In genomic region chr19:55248166-55248675, GRCh38 we compare ENCODE assay signal across 14 cellular contexts. TPM values are rescaled to one million over a fixed set of nuclear protein-coding genes. Genes with fewer than 3 reads are reported as not detected.
DNase-seq lines count a peak whose midpoint lies in the region; ATAC-seq, FAIRE-seq and TF ChIP-seq lines count a peak whose summit lies in the region.
"Had no signal": no experiment of that assay in that cellular context is flagged by ENCODE, and none has a peak within 500 bp of the region (broad histone marks: within the 10 kb centered on the region; RNA-seq: fewer than 3 reads in every experiment).

No MANE protein-coding gene starts in this region.

- peaks cover 6% of the 10 kb centered on the region for H3K9me1 ChIP-seq in keratinocyte (ENCODE audit: control insufficient read depth, extremely low read depth, insufficient read depth, low read length)

- H3K4me1 ChIP-seq in CD8-positive, alpha-beta T cell (ENCODE audit: insufficient read depth, low read length) = peaks cover 60% of the 10 kb centered on the region
- peaks cover 21% of the 10 kb centered on the region for H3K4me1 ChIP-seq in keratinocyte (ENCODE audit: control insufficient read depth, extremely low read depth, insufficient read depth, low read length)

- peak overlapping the region; percentile 32 for H3K27ac Mint-ChIP-seq in CD8-positive, alpha-beta T cell

- H3K27ac ChIP-seq in CD8-positive, alpha-beta T cell (ENCODE audit: low read depth, low read length) = no peak overlapping the region
- H3K27ac ChIP-seq in RWPE1 (peak overlapping the region; percentile 99), keratinocyte (ENCODE audit: control insufficient read depth, insufficient read depth, low read length) (peak overlapping the region; percentile 62)
- H3K27ac ChIP-seq: left lung had no signal

- no peak overlapping the region for H3K4me3 ChIP-seq in CD8-positive, alpha-beta T cell (ENCODE audit: low read depth, low read length)
- H3K4me3 ChIP-seq in keratinocyte (ENCODE audit: control insufficient read depth in 2 of 3, extremely low read depth in 1 of 3, insufficient read depth in 2 of 3, low read depth in 1 of 3, low read length in 3 of 3) = no peak overlapping the region
- H3K4me3 ChIP-seq: left lung had no signal

- POLR2A ChIA-PET in CD8-positive, alpha-beta T cell (lab: Charles Lee) = no interaction called here
- POLR2A ChIA-PET in RWPE1 (lab: Yijun Ruan, JAX; ENCODE audit: low non-redundant PET) = interaction anchor here (0.5 to 0.8 kb wide), 2 partner anchors 11 to 13 kb away, joined by 3 to 6 read pairs; partner anchors contain the start of gene PPP6R1

- CTCF ChIA-PET in CD8-positive, alpha-beta T cell (lab: Charles Lee) = interaction anchor here (1.1 kb wide), 1 partner anchor 50 kb away, joined by 3 read pairs; no protein-coding TSS in a partner anchor
- CTCF ChIA-PET in RWPE1 (lab: Yijun Ruan, JAX) = no interaction called here

- H3K4me2 ChIP-seq in keratinocyte (ENCODE audit: control insufficient read depth, extremely low read depth, insufficient read depth, low read depth, low read length) = no peak overlapping the region

- intact Hi-C loops in CD8-positive, alpha-beta T cell (cut with DNase I, micrococcal nuclease) = no loop called here

- peaks cover 53% of the 10 kb centered on the region for H3K36me3 Mint-ChIP-seq in CD8-positive, alpha-beta T cell

- H3K27me3 ChIP-seq in CD8-positive, alpha-beta T cell (ENCODE audit: insufficient read depth, low read length) = no peaks in the 10 kb centered on the region
- H3K27me3 ChIP-seq in keratinocyte (ENCODE audit: control insufficient read depth, extremely low read depth, insufficient read depth, low read length) = no peaks in the 10 kb centered on the region
- H3K27me3 ChIP-seq: left lung had no signal

- no peak for TF ChIP-seq CTCF in CD8-positive, alpha-beta T cell (IDR thresholded peaks at IDR 0.05)
- TF ChIP-seq CTCF in RWPE1 (conservative IDR thresholded peaks at IDR 0.05; ENCODE audit: low read depth) = no peak
- no peak for TF ChIP-seq CTCF in keratinocyte (optimal IDR thresholded peaks at IDR 0.05 in 1 of 3, IDR thresholded peaks at IDR 0.05 in 1 of 3, conservative IDR thresholded peaks at IDR 0.05 in 1 of 3; ENCODE audit: extremely low read depth in 1 of 3, insufficient read depth in 2 of 3, low read length in 3 of 3)

- peaks cover 48% of the 10 kb centered on the region for H3K4me1 Mint-ChIP-seq in CD8-positive, alpha-beta T cell (ENCODE audit: low read depth)

- H3K9me3 Mint-ChIP-seq in CD8-positive, alpha-beta T cell = no peaks in the 10 kb centered on the region
- H3K9me3 Mint-ChIP-seq: CD4-positive, CD25-positive, alpha-beta regulatory T cell had no signal

- H3K79me2 ChIP-seq in keratinocyte (ENCODE audit: control insufficient read depth, insufficient read depth, low read length) = peaks cover 76% of the 10 kb centered on the region

- no peak overlapping the region for H3K4me3 Mint-ChIP-seq in CD8-positive, alpha-beta T cell

- no peaks in the 10 kb centered on the region for H3K27me3 Mint-ChIP-seq in CD8-positive, alpha-beta T cell (ENCODE audit: low read depth)
- H3K27me3 Mint-ChIP-seq: CD4-positive, CD25-positive, alpha-beta regulatory T cell had no signal

- H3K9ac ChIP-seq in keratinocyte (ENCODE audit: control insufficient read depth, extremely low read depth, insufficient read depth, low read length) = no peak overlapping the region

- H4K20me1 ChIP-seq in keratinocyte (ENCODE audit: control insufficient read depth, extremely low read depth, insufficient read depth, low read length) = peaks cover 40% of the 10 kb centered on the region

- no peak for DNase-seq in CD8-positive, alpha-beta T cell
- DNase-seq in RWPE1 (ENCODE audit: low spot score) = no peak
- DNase-seq in keratinocyte (ENCODE audit: low read depth, low spot score) = no peak
- no peak for DNase-seq in mesenteric fat pad (ENCODE audit: low spot score)
- DNase-seq in NCI-H82 treated with DMSO at 0.1 percent for 48 hours (lab: John Stamatoyannopoulos, UW; ENCODE audit: unreplicated experiment) = no peak
- DNase-seq: CD4-positive, CD25-positive, alpha-beta regulatory T cell; head of caudate nucleus; NCI-H2107; stimulated activated CD4-positive, alpha-beta T cell treated with anti-CD3 and anti-CD28 coated beads, Interleukin-2, amount 100 ng/mL, for 48 hours had no signal

- peaks cover 37% of the 10 kb centered on the region for H3K36me3 ChIP-seq in CD8-positive, alpha-beta T cell (ENCODE audit: insufficient read depth, low read length)
- peaks cover 18 to 28% of the 10 kb centered on the region in 2 experiments for H3K36me3 ChIP-seq in keratinocyte (ENCODE audit: control insufficient read depth in 2 of 2, extremely low read depth in 1 of 2, insufficient read depth in 2 of 2, low read length in 2 of 2)

- no peak for ATAC-seq in CD8-positive, alpha-beta T cell
- ATAC-seq in GM18511 (IDR thresholded peaks at IDR 0.05; ENCODE audit: unreplicated experiment) = no peak

- no peak for FAIRE-seq in keratinocyte (lab: Jason Lieb, UNC)
- FAIRE-seq: endometrium had no signal

- H3K9me3 ChIP-seq in CD8-positive, alpha-beta T cell (ENCODE audit: low read length) = no peaks in the 10 kb centered on the region
- no peaks in the 10 kb centered on the region for H3K9me3 ChIP-seq in keratinocyte (ENCODE audit: control insufficient read depth, low read depth, low read length)
- H3K9me3 ChIP-seq: left lung had no signal

- no peak overlapping the region for H2AFZ ChIP-seq in keratinocyte (ENCODE audit: control insufficient read depth, low read length)

- dilution Hi-C loops in keratinocyte (cut with MboI; ENCODE audit: extremely low pct_ligation_motif_present, low sequenced_read_pairs) = no loop called here

RNA-seq across cellular contexts. Expression of gene PPP6R1, which starts 10.6 kb away (rescaled TPM):
- 100 to 1,000 TPM; 163 to 172 TPM for total RNA-seq in CD8-positive, alpha-beta T cell
- polyA plus RNA-seq in keratinocyte = 26.7 to 49.7 TPM (median 27.5 TPM) in 3 replicates
- 53.9 TPM for polyA plus RNA-seq in keratinocyte (2011; ENCODE audit: low read depth)
- 25.2 and 42.0 TPM in 2 replicates for polyA plus RNA-seq in keratinocyte (2011; cell fraction: cytosol; rRNA removed)
- 53.5 and 58.2 TPM in 2 replicates for polyA plus RNA-seq in keratinocyte (2011; cell fraction: nucleus; rRNA removed)
- 25.9 and 54.2 TPM in 2 replicates for polyA plus RNA-seq in keratinocyte (2012; ENCODE audit: low replicate concordance)
- 52.8 to 162 TPM (median 69.3 TPM) in 3 replicates for polyA minus RNA-seq in keratinocyte
- 82.3 TPM for polyA minus RNA-seq in keratinocyte (2011; cell fraction: cytosol; rRNA and poly(A)+ RNA removed)
- 45.9 and 47.5 TPM in 2 replicates for polyA minus RNA-seq in keratinocyte (2011; cell fraction: nucleus; rRNA and poly(A)+ RNA removed)
- 49.4 TPM for total RNA-seq in mesenteric fat pad

RNA-seq across cellular contexts. Expression of gene TMEM86B, which starts 19.7 kb away (rescaled TPM):
- total RNA-seq in CD8-positive, alpha-beta T cell = 1 to 10 TPM; 8.9 to 9.3 TPM
- 0.60 to 0.88 TPM (median 0.68 TPM) in 3 replicates for polyA plus RNA-seq in keratinocyte
- 1.1 TPM for polyA plus RNA-seq in keratinocyte (2011; ENCODE audit: low read depth)
- 0.24 and 0.49 TPM in 2 replicates for polyA plus RNA-seq in keratinocyte (2011; cell fraction: cytosol; rRNA removed)
- 3.4 and 4.6 TPM in 2 replicates for polyA plus RNA-seq in keratinocyte (2011; cell fraction: nucleus; rRNA removed)
- 1.0 and 2.2 TPM in 2 replicates for polyA plus RNA-seq in keratinocyte (2012; ENCODE audit: low replicate concordance)
- 0.99 to 3.9 TPM (median 1.2 TPM) in 3 replicates for polyA minus RNA-seq in keratinocyte
- not detected for polyA minus RNA-seq in keratinocyte (2011; cell fraction: cytosol; rRNA and poly(A)+ RNA removed)
- polyA minus RNA-seq in keratinocyte (2011; cell fraction: nucleus; rRNA and poly(A)+ RNA removed) = 1.7 and 2.6 TPM in 2 replicates
- 1.6 TPM for total RNA-seq in mesenteric fat pad

RNA-seq across cellular contexts. Expression of gene HSPBP1, which starts 31.7 kb away (rescaled TPM):
- total RNA-seq in CD8-positive, alpha-beta T cell = 10 to 100 TPM; 18.8 to 18.9 TPM
- 20.2 to 26.7 TPM (median 24.7 TPM) in 3 replicates for polyA plus RNA-seq in keratinocyte
- 4.6 TPM for polyA plus RNA-seq in keratinocyte (2011; ENCODE audit: low read depth)
- 11.9 and 29.1 TPM in 2 replicates for polyA plus RNA-seq in keratinocyte (2011; cell fraction: cytosol; rRNA removed)
- 17.3 and 22.0 TPM in 2 replicates for polyA plus RNA-seq in keratinocyte (2011; cell fraction: nucleus; rRNA removed)
- polyA plus RNA-seq in keratinocyte (2012; ENCODE audit: low replicate concordance) = 23.7 and 39.1 TPM in 2 replicates
- polyA minus RNA-seq in keratinocyte = 12.8 to 23.0 TPM (median 15.5 TPM) in 3 replicates
- polyA minus RNA-seq in keratinocyte (2011; cell fraction: cytosol; rRNA and poly(A)+ RNA removed) = 59.9 TPM
- polyA minus RNA-seq in keratinocyte (2011; cell fraction: nucleus; rRNA and poly(A)+ RNA removed) = 13.4 and 15.5 TPM in 2 replicates
- total RNA-seq in mesenteric fat pad = 20.2 TPM

RNA-seq across cellular contexts. Expression of gene BRSK1, which starts 35.6 kb away (rescaled TPM):
- total RNA-seq in CD8-positive, alpha-beta T cell = 1 to 10 TPM; 5.2 to 6.0 TPM
- 0.46 to 1.1 TPM (median 0.98 TPM) in 3 replicates for polyA plus RNA-seq in keratinocyte
- polyA plus RNA-seq in keratinocyte (2011; ENCODE audit: low read depth) = not detected
- 0.63 and 1.7 TPM in 2 replicates for polyA plus RNA-seq in keratinocyte (2011; cell fraction: cytosol; rRNA removed)
- 2.8 and 5.4 TPM in 2 replicates for polyA plus RNA-seq in keratinocyte (2011; cell fraction: nucleus; rRNA removed)
- 0.38 and 1.1 TPM in 2 replicates for polyA plus RNA-seq in keratinocyte (2012; ENCODE audit: low replicate concordance)
- 0.13 to 2.7 TPM in 2 of 3 replicates, not detected in the other for polyA minus RNA-seq in keratinocyte
- polyA minus RNA-seq in keratinocyte (2011; cell fraction: cytosol; rRNA and poly(A)+ RNA removed) = not detected
- polyA minus RNA-seq in keratinocyte (2011; cell fraction: nucleus; rRNA and poly(A)+ RNA removed) = 0.32 and 0.62 TPM in 2 replicates
- total RNA-seq in mesenteric fat pad = 1.2 TPM
- polyA plus RNA-seq: CD4-positive, CD25-positive, alpha-beta regulatory T cell had no signal

RNA-seq across cellular contexts. Expression of gene PTPRH, which starts 38.9 kb away (rescaled TPM):
- total RNA-seq in CD8-positive, alpha-beta T cell = not detected
- 0.06 to 0.17 TPM (median 0.09 TPM) in 3 replicates for polyA plus RNA-seq in keratinocyte
- 0.55 TPM for polyA plus RNA-seq in keratinocyte (2011; ENCODE audit: low read depth)
- polyA plus RNA-seq in keratinocyte (2011; cell fraction: cytosol; rRNA removed) = 0.02 and 0.12 TPM in 2 replicates
- polyA plus RNA-seq in keratinocyte (2011; cell fraction: nucleus; rRNA removed) = 0.08 and 0.27 TPM in 2 replicates
- 0.15 and 0.20 TPM in 2 replicates for polyA plus RNA-seq in keratinocyte (2012; ENCODE audit: low replicate concordance)
- polyA minus RNA-seq in keratinocyte = 0.38 to 1.1 TPM in 2 of 3 replicates, not detected in the other
- polyA minus RNA-seq in keratinocyte (2011; cell fraction: cytosol; rRNA and poly(A)+ RNA removed) = not detected
- polyA minus RNA-seq in keratinocyte (2011; cell fraction: nucleus; rRNA and poly(A)+ RNA removed) = 0.47 and 1.3 TPM in 2 replicates
- 1.00 TPM for total RNA-seq in mesenteric fat pad
- total RNA-seq: activated CD8-positive, alpha-beta memory T cell treated with anti-CD3 and anti-CD28 coated beads for 36 hours; CD4-positive, CD25-positive, alpha-beta regulatory T cell; T-helper 2 cell treated with Interferon-gamma antibody and Interleukin-4, amounts not matched to agents 100 ng/mL and 5 ng/mL, for 36 hours had no signal
- polyA plus RNA-seq: CD4-positive, CD25-positive, alpha-beta regulatory T cell had no signal
